ENCODE assay signal across 1 cellular context in the genomic region with DNA sequence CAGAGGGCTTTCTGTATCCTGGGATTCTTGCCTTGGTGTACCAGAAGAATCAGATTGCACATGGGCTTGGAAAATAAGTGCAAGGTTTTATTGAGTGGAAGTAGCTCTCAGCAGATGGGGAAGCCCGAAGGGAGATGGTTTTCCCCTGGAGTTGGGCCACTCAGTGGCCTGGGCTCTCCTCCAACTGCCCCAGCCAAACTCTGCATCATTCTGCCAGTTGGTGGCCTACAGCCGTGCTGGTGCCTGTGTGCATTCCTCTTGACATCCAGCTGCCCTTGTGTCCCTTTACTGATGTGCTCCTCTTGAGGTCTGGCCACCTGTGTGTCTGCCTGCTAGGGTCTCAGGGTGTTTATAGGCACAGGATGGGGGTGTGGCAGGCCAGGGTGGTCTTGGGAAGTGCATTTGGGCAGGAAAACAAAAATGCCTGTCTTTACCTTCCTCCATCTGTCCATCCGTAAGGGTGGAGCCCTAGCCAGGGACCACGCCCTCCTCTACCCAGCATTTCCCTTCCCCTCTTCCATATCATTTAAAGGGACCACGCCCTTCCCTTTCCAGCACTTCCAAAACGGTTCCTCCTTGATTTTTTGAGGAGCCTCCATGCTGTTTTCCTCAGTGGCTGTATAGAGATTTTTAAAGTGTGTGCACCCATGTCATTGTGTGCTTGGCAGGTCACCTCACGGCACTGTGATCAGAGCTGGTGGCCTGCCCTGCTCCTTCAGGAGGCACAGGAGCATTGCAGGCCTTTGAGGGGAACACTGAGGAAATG.
TF ChIP-seq lines count a peak whose summit lies in the region.

No MANE protein-coding gene starts in this region.

TF ChIP-seq in SK-N-SH treated with all-trans-retinoic acid at 6 μM for 48 hours, 23 proteins besides CTCF, POLR2A, EP300 and RAD21 (continued from another document):
- TF ChIP-seq, protein P1, sequence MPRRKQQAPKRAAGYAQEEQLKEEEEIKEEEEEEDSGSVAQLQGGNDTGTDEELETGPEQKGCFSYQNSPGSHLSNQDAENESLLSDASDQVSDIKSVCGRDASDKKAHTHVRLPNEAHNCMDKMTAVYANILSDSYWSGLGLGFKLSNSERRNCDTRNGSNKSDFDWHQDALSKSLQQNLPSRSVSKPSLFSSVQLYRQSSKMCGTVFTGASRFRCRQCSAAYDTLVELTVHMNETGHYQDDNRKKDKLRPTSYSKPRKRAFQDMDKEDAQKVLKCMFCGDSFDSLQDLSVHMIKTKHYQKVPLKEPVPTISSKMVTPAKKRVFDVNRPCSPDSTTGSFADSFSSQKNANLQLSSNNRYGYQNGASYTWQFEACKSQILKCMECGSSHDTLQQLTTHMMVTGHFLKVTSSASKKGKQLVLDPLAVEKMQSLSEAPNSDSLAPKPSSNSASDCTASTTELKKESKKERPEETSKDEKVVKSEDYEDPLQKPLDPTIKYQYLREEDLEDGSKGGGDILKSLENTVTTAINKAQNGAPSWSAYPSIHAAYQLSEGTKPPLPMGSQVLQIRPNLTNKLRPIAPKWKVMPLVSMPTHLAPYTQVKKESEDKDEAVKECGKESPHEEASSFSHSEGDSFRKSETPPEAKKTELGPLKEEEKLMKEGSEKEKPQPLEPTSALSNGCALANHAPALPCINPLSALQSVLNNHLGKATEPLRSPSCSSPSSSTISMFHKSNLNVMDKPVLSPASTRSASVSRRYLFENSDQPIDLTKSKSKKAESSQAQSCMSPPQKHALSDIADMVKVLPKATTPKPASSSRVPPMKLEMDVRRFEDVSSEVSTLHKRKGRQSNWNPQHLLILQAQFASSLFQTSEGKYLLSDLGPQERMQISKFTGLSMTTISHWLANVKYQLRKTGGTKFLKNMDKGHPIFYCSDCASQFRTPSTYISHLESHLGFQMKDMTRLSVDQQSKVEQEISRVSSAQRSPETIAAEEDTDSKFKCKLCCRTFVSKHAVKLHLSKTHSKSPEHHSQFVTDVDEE (CRISPR knock-in tag; IDR thresholded peaks at IDR 0.05): no peak
- TF ChIP-seq ZNF565 (CRISPR knock-in tag; conservative IDR thresholded peaks at IDR 0.05; ENCODE audit: low read depth) (no peak), ZNF70 (CRISPR knock-in tag; IDR thresholded peaks at IDR 0.05) (no peak), OSR1 (CRISPR knock-in tag; IDR thresholded peaks at IDR 0.05) (no peak), TCF4 (CRISPR knock-in tag; IDR thresholded peaks at IDR 0.05; ENCODE audit: borderline replicate concordance) (no peak), ARNTL (CRISPR knock-in tag; IDR thresholded peaks at IDR 0.05; ENCODE audit: borderline replicate concordance, low read depth) (no peak), SNAI2 (CRISPR knock-in tag; IDR thresholded peaks at IDR 0.05) (no peak), ZFP30 (CRISPR knock-in tag; IDR thresholded peaks at IDR 0.05) (no peak)
TF ChIP-seq in SK-N-SH treated with all-trans-retinoic acid at 6 μM for 48 hours: peak in this region for 0.
